23 cellular contexts compared by ENCODE assay signal in the genomic region with DNA sequence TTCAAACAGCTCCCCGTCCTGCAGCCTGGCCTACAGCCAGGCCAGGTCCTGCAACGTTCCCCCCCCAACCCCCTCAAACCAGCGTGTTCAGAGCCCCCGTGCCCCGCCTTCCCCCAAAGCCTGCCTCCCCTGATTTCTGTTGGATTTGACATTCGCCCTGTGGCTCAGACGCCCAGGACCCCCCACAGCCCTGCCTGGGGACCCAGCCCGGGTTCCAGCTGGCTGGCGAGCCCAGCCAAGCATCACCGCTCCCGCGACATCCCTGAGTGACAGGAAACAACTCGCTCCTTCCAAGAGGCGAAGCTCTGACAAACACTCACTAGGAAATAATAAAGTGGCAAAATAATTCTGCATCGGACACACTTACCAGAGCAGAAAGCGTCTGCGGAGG.
"Had no signal": no experiment of that assay in that cellular context is flagged by ENCODE, and none has a peak within 500 bp of the region (broad histone marks: within the 10 kb centered on the region; RNA-seq: fewer than 3 reads in every experiment).

No MANE protein-coding gene starts in this region.

- DNase-seq: activated CD4-positive, alpha-beta T cell treated with anti-CD3 and anti-CD28 coated beads for 4 hours; activated CD4-positive, alpha-beta T cell treated with anti-CD3 and anti-CD28 coated beads, Interleukin-2, amount 50 U/mL, for 48 hours; activated CD8-positive, alpha-beta memory T cell treated with anti-CD3 and anti-CD28 coated beads, Interleukin-2, amount 10 ng/mL, durations not matched to agents 7 days and 5 days; activated effector memory CD4-positive, alpha-beta T cell treated with Interleukin-2 at 50 U/mL for 16 hours; activated naive CD4-positive, alpha-beta T cell; activated T-cell treated with anti-CD3 and anti-CD28 coated beads, Interleukin-2, amount 50 U/mL, for 24 hours; aorta; Kasumi-1; KBM-7; NCI-H1105 treated with DMSO at 0.1 percent for 48 hours; NCI-H1436 treated with DMSO at 0.1 percent for 48 hours; NCI-H187; NCI-H2081; NCI-H2171; NCI-H2227 treated with DMSO at 0.1 percent for 48 hours; NCI-H446 treated with DMSO at 0.1 percent for 48 hours; NCI-H524 treated with DMSO at 0.1 percent for 48 hours; NCI-H82; SIG-M5; T-helper 1 cell had no signal

- H3K9me3 Mint-ChIP-seq: activated naive CD4-positive, alpha-beta T cell treated with anti-CD3 and anti-CD28 coated beads, Interleukin-2, amount 50 U/mL, for 24 hours; activated T-cell treated with anti-CD3 and anti-CD28 coated beads, Interleukin-2, amount 50 U/mL, for 24 hours; activated T-helper 1 cell treated with anti-CD3 and anti-CD28 coated beads, Interleukin-12 subunit alpha, Interleukin-12 subunit beta, Interleukin-2, Interleukin-4 antibody, amounts not matched to agents 30 ng/mL and 10 ng/mL and 1 ng/mL, durations not matched to agents 14 hours and 24 hours and 36 hours had no signal

- ATAC-seq: activated CD4-positive, CD25-positive, alpha-beta regulatory T cell treated with anti-CD3 and anti-CD28 coated beads, Interleukin-2, amount 50 U/mL, for 24 hours; activated CD8-positive, alpha-beta memory T cell treated with anti-CD3 and anti-CD28 coated beads, Interleukin-2, amount 10 ng/mL, durations not matched to agents 7 days and 5 days had no signal

- H3K4me1 Mint-ChIP-seq: activated CD8-positive, alpha-beta memory T cell treated with anti-CD3 and anti-CD28 coated beads, Interleukin-2, amount 10 ng/mL, durations not matched to agents 7 days and 5 days; activated naive CD4-positive, alpha-beta T cell treated with anti-CD3 and anti-CD28 coated beads, Interleukin-2, amount 50 U/mL, for 24 hours had no signal

- H3K4me3 Mint-ChIP-seq: activated CD8-positive, alpha-beta memory T cell treated with anti-CD3 and anti-CD28 coated beads, Interleukin-2, amount 10 ng/mL, durations not matched to agents 7 days and 5 days; activated naive CD4-positive, alpha-beta T cell treated with anti-CD3 and anti-CD28 coated beads, Interleukin-2, amount 50 U/mL, for 24 hours; activated T-cell treated with anti-CD3 and anti-CD28 coated beads, Interleukin-2, amount 50 U/mL, for 24 hours; activated T-helper 1 cell treated with anti-CD3 and anti-CD28 coated beads, Interleukin-12 subunit alpha, Interleukin-12 subunit beta, Interleukin-2, Interleukin-4 antibody, amounts not matched to agents 30 ng/mL and 10 ng/mL and 1 ng/mL, durations not matched to agents 14 hours and 24 hours and 36 hours had no signal

- H3K27ac Mint-ChIP-seq: activated CD8-positive, alpha-beta memory T cell treated with anti-CD3 and anti-CD28 coated beads, Interleukin-2, amount 10 ng/mL, durations not matched to agents 7 days and 5 days; activated naive CD4-positive, alpha-beta T cell treated with anti-CD3 and anti-CD28 coated beads, Interleukin-2, amount 50 U/mL, for 24 hours; activated T-cell treated with anti-CD3 and anti-CD28 coated beads, Interleukin-2, amount 50 U/mL, for 24 hours; activated T-helper 1 cell treated with anti-CD3 and anti-CD28 coated beads, Interleukin-12 subunit alpha, Interleukin-12 subunit beta, Interleukin-2, Interleukin-4 antibody, amounts not matched to agents 30 ng/mL and 10 ng/mL and 1 ng/mL, durations not matched to agents 14 hours and 24 hours and 36 hours had no signal

- H3K36me3 Mint-ChIP-seq: activated CD8-positive, alpha-beta memory T cell treated with anti-CD3 and anti-CD28 coated beads, Interleukin-2, amount 10 ng/mL, durations not matched to agents 7 days and 5 days; activated naive CD4-positive, alpha-beta T cell treated with anti-CD3 and anti-CD28 coated beads, Interleukin-2, amount 50 U/mL, for 24 hours had no signal
